ENCODE assay signal across 16 cellular contexts in genomic region chr12:22271036-22271435, GRCh38.
DNase-seq lines count a peak whose midpoint lies in the region; ATAC-seq and TF ChIP-seq lines count a peak whose summit lies in the region.
"Had no signal": no experiment of that assay in that cellular context is flagged by ENCODE, and none has a peak within 500 bp of the region (broad histone marks: within the 10 kb centered on the region; RNA-seq: fewer than 3 reads in every experiment).

No MANE protein-coding gene starts in this region.

- H3K9me3 ChIP-seq in AG04450 (ENCODE audit: control insufficient read depth, insufficient read depth, low read length) (no peaks in the 10 kb centered on the region), mammary epithelial cell (replicated peaks; ENCODE audit: insufficient read depth, low read length) (no peaks in the 10 kb centered on the region)
- H3K9me3 ChIP-seq: BE2C had no signal

- peak overlapping the region; percentile 45 for H2AFZ ChIP-seq in mammary epithelial cell (ENCODE audit: low read depth, low read length)
- H2AFZ ChIP-seq: GM23338 had no signal

- POLR2A ChIA-PET in AG04450 (lab: Yijun Ruan, JAX), result no interaction called here

- H3K27ac ChIP-seq in AG04450 (ENCODE audit: low read depth, low read length), result no peak overlapping the region
- peak overlapping the region; percentile 68 for H3K27ac ChIP-seq in mammary epithelial cell (ENCODE audit: insufficient read depth, low read depth, low read length)

- H3K36me3 ChIP-seq in mammary epithelial cell (ENCODE audit: insufficient read depth, low read length), result no peaks in the 10 kb centered on the region
- H3K36me3 ChIP-seq: BE2C had no signal

- ATAC-seq in GM18907 (IDR thresholded peaks at IDR 0.05; ENCODE audit: unreplicated experiment) (no peak), HG03460 (IDR thresholded peaks at IDR 0.05; ENCODE audit: unreplicated experiment) (no peak)
- ATAC-seq: effector memory CD8-positive, alpha-beta T cell; GM23338 had no signal

- no peak overlapping the region for H3K9ac ChIP-seq in mammary epithelial cell (ENCODE audit: insufficient read depth, low read length)

- H3K79me2 ChIP-seq in mammary epithelial cell (ENCODE audit: insufficient read depth, low read length), result no peaks in the 10 kb centered on the region

- no TSS peak for BruUV-seq in mammary epithelial cell (replicated peaks; lab: Mats Ljungman, UMichigan)

- intact Hi-C loops in mammary epithelial cell (cut with micrococcal nuclease), result loop anchor here (2.0 kb wide), 1 partner anchor 64 kb away; the partner anchor contains the start of gene ST8SIA1

- DNase-seq in AG04450 (ENCODE audit: low read depth, low spot score) (peak; percentile 64), HS-27A (ENCODE audit: low read depth) (peak; percentile 80), mammary epithelial cell (peak; percentile 79), kidney glomerular epithelial cell (lab: John Stamatoyannopoulos, UW) (peak; percentile 11)
- DNase-seq in activated CD4-positive, CD25-positive, alpha-beta regulatory T cell (lab: John Stamatoyannopoulos, UW), result no peak
- no peak for DNase-seq in activated CD4-positive, alpha-beta T cell treated with anti-CD3 and anti-CD28 coated beads for 1 hour
- DNase-seq: activated T-cell treated with anti-CD3 and anti-CD28 coated beads, Interleukin-2, amount 50 U/mL, for 48 hours; amygdala; BE2C; effector memory CD8-positive, alpha-beta T cell; hypothalamus; NCI-H2171 treated with DMSO at 0.1 percent for 48 hours; occipital lobe had no signal

- TF ChIP-seq CTCF in AG04450 (IDR thresholded peaks at IDR 0.05; ENCODE audit: low read depth, low read length) (no peak), mammary epithelial cell (conservative IDR thresholded peaks at IDR 0.05 in 1 of 2, IDR thresholded peaks at IDR 0.05 in 1 of 2; ENCODE audit: extremely low read depth in 1 of 2, insufficient read depth in 1 of 2, low read depth in 1 of 2, low read length in 2 of 2) (no peak)

- dilution Hi-C loops in mammary epithelial cell (cut with HindIII; ENCODE audit: low sequenced_read_pairs), result no loop called here

- WGBS in mammary epithelial cell (ENCODE audit: low coverage, missing lambda C conversion rate), result 0% methylated on average over 2 of the region's 2 CpGs

- H3K27me3 ChIP-seq in AG04450 (ENCODE audit: control insufficient read depth, insufficient read depth, low read length) (no peaks in the 10 kb centered on the region), mammary epithelial cell (ENCODE audit: insufficient read depth, low read length) (no peaks in the 10 kb centered on the region)
- H3K27me3 ChIP-seq: BE2C had no signal

- in situ Hi-C loops in mammary epithelial cell (cut with MboI; ENCODE audit: low sequenced_read_pairs in 2 of 2), result no loop called here

- H4K20me1 ChIP-seq in mammary epithelial cell (ENCODE audit: insufficient read depth, low read length), result no peaks in the 10 kb centered on the region

- peaks cover 21% of the 10 kb centered on the region for H3K4me1 ChIP-seq in mammary epithelial cell (ENCODE audit: insufficient read depth, low read length)
- H3K4me1 ChIP-seq: BE2C had no signal

- peak overlapping the region; percentile 69 for H3K4me2 ChIP-seq in mammary epithelial cell (ENCODE audit: insufficient read depth, low read depth, low read length)
- H3K4me2 ChIP-seq: GM23338 had no signal

- H3K4me3 ChIP-seq in AG04450 (ENCODE audit: low read depth, low read length) (no peak overlapping the region), mammary epithelial cell (replicated peaks in 1 of 3; ENCODE audit: insufficient read depth in 1 of 3, low read depth in 2 of 3, low read length in 3 of 3) (no peak overlapping the region)
- H3K4me3 ChIP-seq: GM23338 had no signal

- CTCF ChIA-PET in AG04450 (lab: Charles Lee) (interaction anchor here (1.6 kb wide), 1 partner anchor 64 kb away, joined by 4 read pairs; no protein-coding TSS in a partner anchor), mammary epithelial cell (lab: Charles Lee; ENCODE audit: low non-redundant PET) (no interaction called here)

Comparison
In these comparisons a context has a peak if more than half of its experiments do, and no peak if none do; other contexts are left out.
1. DNase-seq: peak in AG04450 (single experiment), HS-27A (single experiment), mammary epithelial cell (single experiment) and kidney glomerular epithelial cell (single experiment); none in activated CD4-positive, CD25-positive, alpha-beta regulatory T cell (0 of 4) and activated CD4-positive, alpha-beta T cell treated with anti-CD3 and anti-CD28 coated beads for 1 hour (single experiment).